In genomic region chr14:80202888-80203562, GRCh38 we compare ENCODE assay signal across 10 cellular contexts. TPM values are rescaled to one million over a fixed set of nuclear protein-coding genes. Genes with fewer than 3 reads are reported as not detected.
DNase-seq lines count a peak whose midpoint lies in the region; ATAC-seq and TF ChIP-seq lines count a peak whose summit lies in the region.
"Had no signal": no experiment of that assay in that cellular context is flagged by ENCODE, and none has a peak within 500 bp of the region (broad histone marks: within the 10 kb centered on the region; RNA-seq: fewer than 3 reads in every experiment).

No MANE protein-coding gene starts in this region.

- H3K27ac Mint-ChIP-seq in endodermal cell = no peak overlapping the region

- no peaks in the 10 kb centered on the region for H3K9me3 Mint-ChIP-seq in endodermal cell

- H3K27me3 ChIP-seq in endodermal cell (ENCODE audit: control insufficient read depth, insufficient read depth, low read length, poor library complexity, severe bottlenecking) (no peaks in the 10 kb centered on the region), gastroesophageal sphincter (no peaks in the 10 kb centered on the region)

- H3K36me3 ChIP-seq in endodermal cell (ENCODE audit: control insufficient read depth, insufficient read depth, low read length) (no peaks in the 10 kb centered on the region), gastroesophageal sphincter (no peaks in the 10 kb centered on the region)

- no peak for TF ChIP-seq EP300 in gastroesophageal sphincter (IDR thresholded peaks at IDR 0.05)

- no peak for TF ChIP-seq POLR2A in gastroesophageal sphincter (IDR thresholded peaks at IDR 0.05)

- H3K4me1 Mint-ChIP-seq in endodermal cell = no peaks in the 10 kb centered on the region

- H3K4me1 ChIP-seq in endodermal cell (ENCODE audit: control insufficient read depth, insufficient read depth, low read length) (no peaks in the 10 kb centered on the region), gastroesophageal sphincter (no peaks in the 10 kb centered on the region)

- DNase-seq in stimulated activated CD4-positive, alpha-beta T cell treated with anti-CD3 and anti-CD28 coated beads, Interleukin-1b, Interleukin-23, amount 100 ng/mL, for 48 hours = peak; percentile 15
- no peak for DNase-seq in stimulated activated CD4-positive, alpha-beta T cell treated with anti-CD3 and anti-CD28 coated beads, Interleukin-12 subunit alpha, Interleukin-12 subunit beta, amount 100 ng/mL, for 4 hours
- DNase-seq in LNCaP clone FGC (ENCODE audit: low read depth) (no peak), endodermal cell (peak; percentile 96), NCI-H446 (lab: John Stamatoyannopoulos, UW) (no peak), NCI-H226 (no peak)
- DNase-seq: left ventricle myocardium superior, NCI-H1417 treated with DMSO at 0.1 percent for 48 hours had no signal

- WGBS in endodermal cell (ENCODE audit: insufficient coverage in 1 of 2, insufficient read length in 1 of 2), 2 experiments = 71 to 73% methylated on average over 8 to 9 of the region's 9 CpGs
- 20 to 71% methylated on average over 1 to 5 of the region's 9 CpGs for WGBS in gastroesophageal sphincter (ENCODE audit: low coverage in 1 of 2), 2 donors

- no peak overlapping the region for H3K4me3 Mint-ChIP-seq in endodermal cell

- no peaks in the 10 kb centered on the region for H3K9me3 ChIP-seq in endodermal cell (ENCODE audit: control insufficient read depth, low read length)
- H3K9me3 ChIP-seq in gastroesophageal sphincter = no peaks in the 10 kb centered on the region

- no peak overlapping the region for H3K9ac ChIP-seq in endodermal cell (ENCODE audit: extremely low read depth, low read length, poor library complexity, severe bottlenecking)

- H3K27ac ChIP-seq in endodermal cell (ENCODE audit: low read depth, low read length) = no peak overlapping the region
- no peak overlapping the region for H3K27ac ChIP-seq in gastroesophageal sphincter

- TF ChIP-seq CTCF in LNCaP clone FGC (IDR thresholded peaks at IDR 0.05; ENCODE audit: control insufficient read depth, extremely low read depth, insufficient read depth) (peak; percentile 68), endodermal cell (conservative IDR thresholded peaks at IDR 0.05) (peak; percentile 92), gastroesophageal sphincter (IDR thresholded peaks at IDR 0.05) (no peak)

- no peaks in the 10 kb centered on the region for H3K36me3 Mint-ChIP-seq in endodermal cell (ENCODE audit: low read depth)

- peaks cover 11% of the 10 kb centered on the region for H3K27me3 Mint-ChIP-seq in endodermal cell (ENCODE audit: insufficient read depth)

- no peak for ATAC-seq in gastroesophageal sphincter
- ATAC-seq in HG02763 (IDR thresholded peaks at IDR 0.05; ENCODE audit: unreplicated experiment) = no peak
- ATAC-seq: left ventricle myocardium superior had no signal

- H3K4me3 ChIP-seq in LNCaP clone FGC (ENCODE audit: low read depth, low read length) = no peak overlapping the region
- no peak overlapping the region for H3K4me3 ChIP-seq in endodermal cell (ENCODE audit: low read length)
- no peak overlapping the region for H3K4me3 ChIP-seq in gastroesophageal sphincter

RNA-seq across cellular contexts. Expression of gene DIO2, which starts 8.3 kb away (rescaled TPM):
- total RNA-seq in endodermal cell (under 1 TPM; 0.04 to 0.57 TPM), gastroesophageal sphincter (10 to 100 TPM; 11.6 to 20.0 (median 18.4) TPM)
- 0.14 TPM for polyA plus RNA-seq in endodermal cell (2013, experiment 1 of 2)
- 0.21 TPM for polyA plus RNA-seq in endodermal cell (2013, experiment 2 of 2)

Comparison
In these comparisons a context has a peak if more than half of its experiments do, and no peak if none do; other contexts are left out.
1. DNase-seq: peak in stimulated activated CD4-positive, alpha-beta T cell treated with anti-CD3 and anti-CD28 coated beads, Interleukin-1b, Interleukin-23, amount 100 ng/mL, for 48 hours (single experiment) and endodermal cell (single experiment); none in stimulated activated CD4-positive, alpha-beta T cell treated with anti-CD3 and anti-CD28 coated beads, Interleukin-12 subunit alpha, Interleukin-12 subunit beta, amount 100 ng/mL, for 4 hours (single experiment), LNCaP clone FGC (single experiment), NCI-H446 (0 of 2) and NCI-H226 (single experiment).
2. CTCF ChIP-seq: peak in LNCaP clone FGC (single experiment) and endodermal cell (single experiment); none in gastroesophageal sphincter (0 of 4).
3. RNA of gene DIO2, which starts 8.3 kb away (total RNA-seq): 11.6 to 20.0 TPM in gastroesophageal sphincter; 0.04 to 0.57 TPM in endodermal cell; every median in the first group is over 4 times any median in the second.